Comparison of ENCODE assay signal across 12 cellular contexts in genomic region chr9:88476491-88477271, GRCh38. TPM values are rescaled to one million over a fixed set of nuclear protein-coding genes. Genes with fewer than 3 reads are reported as not detected.
DNase-seq lines count a peak whose midpoint lies in the region; ATAC-seq and TF ChIP-seq lines count a peak whose summit lies in the region.
"Had no signal": no experiment of that assay in that cellular context is flagged by ENCODE, and none has a peak within 500 bp of the region (broad histone marks: within the 10 kb centered on the region; RNA-seq: fewer than 3 reads in every experiment).

No MANE protein-coding gene starts in this region.

- TF ChIP-seq CTCF in brain (conservative IDR thresholded peaks at IDR 0.05) (no peak), progenitor cell of endocrine pancreas (IDR thresholded peaks at IDR 0.05; ENCODE audit: unreplicated experiment) (no peak)

- CTCF ChIA-PET in activated naive CD4-positive, alpha-beta T cell treated with anti-CD3 and anti-CD28 coated beads for 36 hours (lab: Charles Lee) = interaction anchor here (0.6 kb wide), 1 partner anchor 18 kb away, joined by 3 read pairs; no protein-coding TSS in a partner anchor

- intact Hi-C loops in activated naive CD4-positive, alpha-beta T cell treated with anti-CD3 and anti-CD28 coated beads for 36 hours (cut with micrococcal nuclease) = loop anchor here (1.0 to 10.0 kb wide), 6 partner anchors 16 to 772 kb away; no protein-coding TSS in a partner anchor

- H3K27me3 Mint-ChIP-seq in activated naive CD4-positive, alpha-beta T cell treated with anti-CD3 and anti-CD28 coated beads for 36 hours (ENCODE audit: low read depth) = no peaks in the 10 kb centered on the region
- H3K27me3 Mint-ChIP-seq in brain = no peaks in the 10 kb centered on the region
- no peaks in the 10 kb centered on the region for H3K27me3 Mint-ChIP-seq in progenitor cell of endocrine pancreas
- H3K27me3 Mint-ChIP-seq: CD4-positive, alpha-beta memory T cell had no signal

- H3K4me1 Mint-ChIP-seq in activated naive CD4-positive, alpha-beta T cell treated with anti-CD3 and anti-CD28 coated beads for 36 hours (ENCODE audit: low read depth) = peaks cover 18% of the 10 kb centered on the region
- peaks cover 38% of the 10 kb centered on the region for H3K4me1 Mint-ChIP-seq in brain
- peaks cover 9% of the 10 kb centered on the region for H3K4me1 Mint-ChIP-seq in progenitor cell of endocrine pancreas (ENCODE audit: low read depth)

- no peaks in the 10 kb centered on the region for H3K9me3 Mint-ChIP-seq in activated naive CD4-positive, alpha-beta T cell treated with anti-CD3 and anti-CD28 coated beads for 36 hours
- H3K9me3 Mint-ChIP-seq in brain (no peaks in the 10 kb centered on the region), progenitor cell of endocrine pancreas (ENCODE audit: low read depth) (no peaks in the 10 kb centered on the region)
- H3K9me3 Mint-ChIP-seq: CD4-positive, alpha-beta memory T cell had no signal

- H3K27ac ChIP-seq in substantia nigra (ENCODE audit: low read depth, low read length, poor library complexity, severe bottlenecking) = no peak overlapping the region
- H3K27ac ChIP-seq: adrenal gland had no signal

- DNase-seq in activated naive CD4-positive, alpha-beta T cell treated with anti-CD3 and anti-CD28 coated beads for 36 hours = peak; percentile 7
- no peak for DNase-seq in activated naive CD4-positive, alpha-beta T cell treated with Interleukin-2 at 50 U/mL for 16 hours
- DNase-seq in NCI-H187 (lab: John Stamatoyannopoulos, UW) (peak; percentile 54 to 65), progenitor cell of endocrine pancreas (ENCODE audit: low spot score, unreplicated experiment) (no peak), substantia nigra (lab: John Stamatoyannopoulos, UW) (no peak), NK-92 (lab: John Stamatoyannopoulos, UW; ENCODE audit: unreplicated experiment) (no peak)
- DNase-seq: adrenal gland; CD4-positive, alpha-beta memory T cell; NCI-H1092 treated with DMSO at 0.1 percent for 48 hours; SW 1271 had no signal

- no peak for ATAC-seq in esophagus mucosa

- H3K36me3 Mint-ChIP-seq in activated naive CD4-positive, alpha-beta T cell treated with anti-CD3 and anti-CD28 coated beads for 36 hours (ENCODE audit: low read depth) = peaks cover 4% of the 10 kb centered on the region
- H3K36me3 Mint-ChIP-seq in brain (peaks cover 48% of the 10 kb centered on the region), progenitor cell of endocrine pancreas (ENCODE audit: insufficient read depth) (peaks cover 6% of the 10 kb centered on the region)

- H3K4me3 Mint-ChIP-seq in activated naive CD4-positive, alpha-beta T cell treated with anti-CD3 and anti-CD28 coated beads for 36 hours = no peak overlapping the region
- H3K4me3 Mint-ChIP-seq in brain (no peak overlapping the region), progenitor cell of endocrine pancreas (ENCODE audit: low read depth) (no peak overlapping the region)
- H3K4me3 Mint-ChIP-seq: CD4-positive, alpha-beta memory T cell had no signal

- H3K27ac Mint-ChIP-seq in activated naive CD4-positive, alpha-beta T cell treated with anti-CD3 and anti-CD28 coated beads for 36 hours = no peak overlapping the region
- peak overlapping the region; percentile 43 to 72 (median 55) for H3K27ac Mint-ChIP-seq in brain
- peak overlapping the region; percentile 73 for H3K27ac Mint-ChIP-seq in progenitor cell of endocrine pancreas
- H3K27ac Mint-ChIP-seq: CD4-positive, alpha-beta memory T cell had no signal

RNA-seq across cellular contexts. Expression of gene NXNL2, which starts 58.3 kb away (rescaled TPM):
- not detected for total RNA-seq in activated naive CD4-positive, alpha-beta T cell treated with anti-CD3 and anti-CD28 coated beads for 36 hours
- 0.37 TPM for polyA plus RNA-seq in brain (ENCODE audit: insufficient read depth, low read depth, low replicate concordance)
- 0.31 TPM in 1 of 2 replicates, not detected in the other for total RNA-seq in progenitor cell of endocrine pancreas
- total RNA-seq in esophagus mucosa = not detected
- total RNA-seq: CD4-positive, alpha-beta memory T cell had no signal
- polyA plus RNA-seq: CD4-positive, alpha-beta memory T cell had no signal

Comparison
In these comparisons a context has a peak if more than half of its experiments do, and no peak if none do; other contexts are left out.
1. DNase-seq: peak in activated naive CD4-positive, alpha-beta T cell treated with anti-CD3 and anti-CD28 coated beads for 36 hours (single experiment) and NCI-H187 (2 of 2); none in activated naive CD4-positive, alpha-beta T cell treated with Interleukin-2 at 50 U/mL for 16 hours (single experiment), progenitor cell of endocrine pancreas (single experiment), substantia nigra (0 of 49) and NK-92 (single experiment).